17 cellular contexts compared by ENCODE assay signal in genomic region chr9:83382421-83382820, GRCh38.
"Had no signal": no experiment of that assay in that cellular context is flagged by ENCODE, and none has a peak within 500 bp of the region (broad histone marks: within the 10 kb centered on the region; RNA-seq: fewer than 3 reads in every experiment).

No MANE protein-coding gene starts in this region.

- H3K9ac ChIP-seq: parathyroid adenoma had no signal

- H2AFZ ChIP-seq: parathyroid adenoma had no signal

- DNase-seq: foreskin keratinocyte; mesendoderm; naive B cell; retina; spleen; stimulated activated CD4-positive, alpha-beta T cell treated with anti-CD3 and anti-CD28 coated beads, Interleukin-15, amount 100 ng/mL, for 24 hours; stimulated activated CD4-positive, alpha-beta T cell treated with anti-CD3 and anti-CD28 coated beads, Interleukin-1b, Interleukin-23, amount 100 ng/mL, for 48 hours; stimulated activated CD4-positive, alpha-beta T cell treated with anti-CD3 and anti-CD28 coated beads, Interleukin-4, amount 100 ng/mL, for 4 hours; stimulated activated naive B cell treated with anti-CD40 and anti-IgM and Interleukin-4, amounts not matched to agents 10 μg/mL and 1 μg/mL and 100 μg/mL, for 72 hours; stimulated activated naive CD8-positive, alpha-beta T cell treated with anti-CD3 and anti-CD28 coated beads, Interleukin-15, amount 100 ng/mL, for 72 hours; testis; upper lobe of right lung had no signal

- H3K27ac ChIP-seq: foreskin keratinocyte, parathyroid adenoma, prostate gland, spleen, testis, tibial nerve, upper lobe of right lung, vagina had no signal

- H3K36me3 ChIP-seq: prostate gland, upper lobe of right lung, vagina had no signal

- ATAC-seq: foreskin keratinocyte; sciatic nerve; stimulated activated naive B cell treated with anti-CD40 and anti-IgM and Interleukin-4, amounts not matched to agents 10 μg/mL and 1 μg/mL and 100 μg/mL, for 72 hours; stimulated activated naive CD8-positive, alpha-beta T cell treated with anti-CD3 and anti-CD28 coated beads, Interleukin-15, amount 100 ng/mL, for 72 hours; upper lobe of right lung had no signal

- H3K4me3 ChIP-seq: prostate gland, spleen, testis, tibial nerve, upper lobe of right lung, vagina had no signal

- H3K27me3 ChIP-seq: foreskin keratinocyte, spleen, testis, tibial nerve, upper lobe of right lung, vagina had no signal

- H3K4me1 ChIP-seq: foreskin keratinocyte, prostate gland, testis, tibial nerve, upper lobe of right lung, vagina had no signal

- H3K9me3 ChIP-seq: prostate gland, testis, upper lobe of right lung, vagina had no signal
